14 cellular contexts compared by ENCODE assay signal in genomic region chr7:50560865-50561351, GRCh38. TPM values are rescaled to one million over a fixed set of nuclear protein-coding genes. Genes with fewer than 3 reads are reported as not detected.
DNase-seq lines count a peak whose midpoint lies in the region; ATAC-seq and TF ChIP-seq lines count a peak whose summit lies in the region.
"Had no signal": no experiment of that assay in that cellular context is flagged by ENCODE, and none has a peak within 500 bp of the region (broad histone marks: within the 10 kb centered on the region; RNA-seq: fewer than 3 reads in every experiment).

No MANE protein-coding gene starts in this region.

- H3K27me3 ChIP-seq in Panc1 (ENCODE audit: control insufficient read depth, insufficient read depth, low read length) (peaks cover 29% of the 10 kb centered on the region), mesendoderm (ENCODE audit: insufficient read depth, low read length, poor library complexity) (no peaks in the 10 kb centered on the region)

- no peak overlapping the region for H3K4me2 ChIP-seq in mesendoderm (ENCODE audit: low read length)

- in situ Hi-C loops in Panc1 (cut with HindIII; ENCODE audit: low pct_unique_long_range_greater_than_20kb, low sequenced_read_pairs): no loop called here

- DNase-seq in DMS53 treated with DMSO at 0.1 percent for 48 hours (lab: John Stamatoyannopoulos, UW; ENCODE audit: unreplicated experiment) (peak; percentile 34), NCI-H2029 treated with DMSO at 0.1 percent for 48 hours (lab: John Stamatoyannopoulos, UW) (peak; percentile 72), Panc1 (ENCODE audit: low read depth, low spot score) (no peak), mesendoderm (peak; percentile 45), germinal center (ENCODE audit: low spot score) (no peak)
- DNase-seq in activated CD4-positive, alpha-beta T cell treated with anti-CD3 and anti-CD28 coated beads for 48 hours: no peak
- DNase-seq: activated CD4-positive, alpha-beta memory T cell treated with anti-CD3 and anti-CD28 coated beads for 36 hours; activated naive CD4-positive, alpha-beta T cell; GF-D8; PC-3; T-helper 2 cell had no signal

- H3K4ac ChIP-seq in mesendoderm (ENCODE audit: low read depth, low read length): no peak overlapping the region

- intact Hi-C loops in Panc1 (cut with micrococcal nuclease; ENCODE audit: unreplicated experiment): no loop called here

- H3K18ac ChIP-seq in mesendoderm (ENCODE audit: low read length): no peak overlapping the region

- no peak overlapping the region for H2BK5ac ChIP-seq in mesendoderm (ENCODE audit: low read length)

- H3K9ac ChIP-seq in mesendoderm (ENCODE audit: low read length): no peak overlapping the region

- no peak overlapping the region for H3K27ac ChIP-seq in Panc1 (ENCODE audit: low read length)
- H3K27ac ChIP-seq in mesendoderm (ENCODE audit: low read depth, low read length): no peak overlapping the region

- H3K56ac ChIP-seq in mesendoderm (ENCODE audit: low read length): no peak overlapping the region

- no peak overlapping the region for H2BK15ac ChIP-seq in mesendoderm (replicated peaks; ENCODE audit: low read depth)

- H3K79me1 ChIP-seq in mesendoderm (ENCODE audit: low read length): no peaks in the 10 kb centered on the region

- BruUV-seq in Panc1 (replicated peaks; lab: Mats Ljungman, UMichigan): no TSS peak

- H3K36me3 ChIP-seq in Panc1 (ENCODE audit: control insufficient read depth, insufficient read depth, low read length): no peaks in the 10 kb centered on the region
- H3K36me3 ChIP-seq in mesendoderm (ENCODE audit: control insufficient read depth, insufficient read depth, low read length): no peaks in the 10 kb centered on the region

- no peak overlapping the region for H4K8ac ChIP-seq in mesendoderm (ENCODE audit: low read depth, low read length)

- no peaks in the 10 kb centered on the region for H3K9me3 ChIP-seq in Panc1 (ENCODE audit: control insufficient read depth, insufficient read depth, low read depth, low read length)

- H3K4me1 ChIP-seq in Panc1 (ENCODE audit: control insufficient read depth, insufficient read depth, low read length) (no peaks in the 10 kb centered on the region), mesendoderm (ENCODE audit: control insufficient read depth, low read depth, low read length) (no peaks in the 10 kb centered on the region)

- no peak overlapping the region for H2BK120ac ChIP-seq in mesendoderm (ENCODE audit: low read depth, low read length)

- no peak overlapping the region for H2AK5ac ChIP-seq in mesendoderm (ENCODE audit: low read length)

- no peak overlapping the region for H3K23ac ChIP-seq in mesendoderm (ENCODE audit: low read length)

- POLR2A ChIA-PET in Panc1 (lab: Charles Lee): no interaction called here

- WGBS in mesendoderm (ENCODE audit: extremely low coverage, insufficient coverage, low lambda C conversion rate): no CpG with 5 or more reads among the region's 9 CpGs

- H3K79me2 ChIP-seq in mesendoderm (ENCODE audit: control insufficient read depth, insufficient read depth, low read length): no peaks in the 10 kb centered on the region

- TF ChIP-seq CTCF in Panc1 (IDR thresholded peaks at IDR 0.05): no peak

- H3K4me3 ChIP-seq in Panc1 (ENCODE audit: low read depth in 2 of 2, low read length in 2 of 2): no peak overlapping the region; a peak in 1 of 4 replicates
- no peak overlapping the region for H3K4me3 ChIP-seq in mesendoderm (ENCODE audit: low read length)

- CTCF ChIA-PET in Panc1 (lab: Charles Lee): no interaction called here

- no peak overlapping the region for H4K5ac ChIP-seq in mesendoderm (ENCODE audit: low read length)

- ATAC-seq in Panc1 (peak; percentile 43; the same call in 1 of the 2 replicates), GM19463 (IDR thresholded peaks at IDR 0.05; ENCODE audit: unreplicated experiment) (no peak), HG03571 (IDR thresholded peaks at IDR 0.05; ENCODE audit: unreplicated experiment) (no peak)
- ATAC-seq: PC-3 had no signal

RNA-seq across cellular contexts. Expression of gene DDC, which starts 4.3 kb away (rescaled TPM):
- not detected for total RNA-seq in Panc1 (2021; ENCODE audit: unreplicated experiment)
- not detected for polyA plus RNA-seq in Panc1 (2012; ENCODE audit: insufficient read length)
- polyA plus RNA-seq in mesendoderm (2013, experiment 1 of 2): 0.45 TPM
- polyA plus RNA-seq in mesendoderm (2013, experiment 2 of 2): 0.14 TPM
- total RNA-seq: activated CD4-positive, alpha-beta memory T cell treated with anti-CD3 and anti-CD28 coated beads for 36 hours; bronchial epithelial cell; PC-3 had no signal

Comparison
In these comparisons a context has a peak if more than half of its experiments do, and no peak if none do; other contexts are left out.
1. DNase-seq: peak in DMS53 treated with DMSO at 0.1 percent for 48 hours (single experiment), NCI-H2029 treated with DMSO at 0.1 percent for 48 hours (single experiment) and mesendoderm (single experiment); none in Panc1 (single experiment), activated CD4-positive, alpha-beta T cell treated with anti-CD3 and anti-CD28 coated beads for 48 hours (single experiment) and germinal center (single experiment).